In genomic region chr3:69738859-69739203, GRCh38 we compare ENCODE assay signal across 8 cellular contexts. TPM values are rescaled to one million over a fixed set of nuclear protein-coding genes. Genes with fewer than 3 reads are reported as not detected.
DNase-seq lines count a peak whose midpoint lies in the region; ATAC-seq and TF ChIP-seq lines count a peak whose summit lies in the region.

No MANE protein-coding gene starts in this region.

- H3K36me3 ChIP-seq in ectodermal cell (ENCODE audit: control insufficient read depth, insufficient read depth, low read length), result no peaks in the 10 kb centered on the region
- no peaks in the 10 kb centered on the region for H3K36me3 ChIP-seq in muscle layer of colon (ENCODE audit: insufficient read depth, low read length)

- H3K9me3 ChIP-seq in ectodermal cell (ENCODE audit: control insufficient read depth, low read length), result no peaks in the 10 kb centered on the region
- H3K9me3 ChIP-seq in muscle layer of colon (ENCODE audit: low read length), result no peaks in the 10 kb centered on the region

- H3K4me1 ChIP-seq in ectodermal cell (ENCODE audit: control insufficient read depth, insufficient read depth, low read length), result no peaks in the 10 kb centered on the region
- peaks cover 41% of the 10 kb centered on the region for H3K4me1 ChIP-seq in muscle layer of colon (ENCODE audit: insufficient read depth, low read length)

- WGBS in ectodermal cell, 2 experiments, result 1 to 2% methylated on average over 12 of the region's 12 CpGs

- H3K4me3 ChIP-seq in AG04449 (ENCODE audit: low read depth, low read length) (peak overlapping the region; percentile 71), LNCaP clone FGC (ENCODE audit: low read depth, low read length) (peak overlapping the region; percentile 64), ectodermal cell (ENCODE audit: insufficient read depth, low read depth, low read length) (peak overlapping the region; percentile 66), muscle layer of colon (ENCODE audit: low read depth in 1 of 2, low read length in 2 of 2) (peak overlapping the region; percentile 70 to 75)

- POLR2A ChIA-PET in AG04449 (lab: Yijun Ruan, JAX), result interaction anchor here (0.8 kb wide), 1 partner anchor 32 kb away, joined by 5 read pairs; no protein-coding TSS in a partner anchor

- ATAC-seq in HG03469 (IDR thresholded peaks at IDR 0.05; ENCODE audit: unreplicated experiment) (no peak), HG03139 (IDR thresholded peaks at IDR 0.05; ENCODE audit: unreplicated experiment) (no peak)

- no peak for TF ChIP-seq CTCF in AG04449 (IDR thresholded peaks at IDR 0.05; ENCODE audit: insufficient read depth, low read length, missing control alignments)
- no peak for TF ChIP-seq CTCF in LNCaP clone FGC (IDR thresholded peaks at IDR 0.05; ENCODE audit: control insufficient read depth, extremely low read depth, insufficient read depth)

- CTCF ChIA-PET in AG04449 (lab: Yijun Ruan, JAX), result interaction anchor here (0.9 to 1.0 kb wide), 2 partner anchors 54 to 116 kb away, joined by 3 read pairs; no protein-coding TSS in a partner anchor

- H3K27ac ChIP-seq in ectodermal cell (ENCODE audit: insufficient read depth, low read depth, low read length, poor library complexity, severe bottlenecking), result no peak overlapping the region
- H3K27ac ChIP-seq in muscle layer of colon (ENCODE audit: low read depth, low read length), result peak overlapping the region; percentile 80

- DNase-seq in AG04449 (ENCODE audit: low read depth, low spot score), result no peak
- no peak for DNase-seq in LNCaP clone FGC (ENCODE audit: low read depth)
- no peak for DNase-seq in NOMO-1 treated with DMSO at 0.1 percent for 48 hours (lab: John Stamatoyannopoulos, UW; ENCODE audit: unreplicated experiment)
- DNase-seq in SKM-1 treated with dmso at 0.1 percent for 144 hours (lab: John Stamatoyannopoulos, UW; ENCODE audit: unreplicated experiment), result no peak

- peaks cover 74% of the 10 kb centered on the region for H3K27me3 ChIP-seq in ectodermal cell (ENCODE audit: control insufficient read depth, insufficient read depth, low read length, poor library complexity, severe bottlenecking)
- H3K27me3 ChIP-seq in muscle layer of colon (ENCODE audit: control insufficient read depth in 1 of 2, insufficient read depth in 2 of 2, low read length in 2 of 2), result no peaks in the 10 kb centered on the region

- peak overlapping the region; percentile 30 for H3K9ac ChIP-seq in muscle layer of colon (ENCODE audit: low read length)

RNA-seq across cellular contexts. Expression of gene MITF, which starts 0.4 kb away (rescaled TPM):
- polyA plus RNA-seq in ectodermal cell (2013, experiment 1 of 4), result 0.50 TPM
- polyA plus RNA-seq in ectodermal cell (2013, experiment 2 of 4), result 0.32 TPM
- polyA plus RNA-seq in ectodermal cell (2013, experiment 3 of 4), result 1.5 TPM
- polyA plus RNA-seq in ectodermal cell (2013, experiment 4 of 4), result 0.89 TPM
